Comparison of ENCODE assay signal across 18 cellular contexts in the genomic region with DNA sequence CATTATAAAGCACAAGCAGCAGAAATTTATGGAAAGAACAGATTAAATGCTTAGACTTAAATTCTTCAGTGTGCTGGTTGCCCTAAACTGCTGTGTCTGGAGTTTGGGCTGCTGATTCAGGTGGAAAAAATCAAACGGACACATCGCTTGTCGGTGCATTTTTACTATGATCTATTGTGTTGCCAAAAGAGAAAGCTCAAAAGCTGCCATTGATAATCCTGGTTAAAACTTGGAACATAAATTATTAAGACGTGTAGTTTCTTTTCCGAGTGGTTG.
DNase-seq lines count a peak whose midpoint lies in the region; ATAC-seq and TF ChIP-seq lines count a peak whose summit lies in the region.
"Had no signal": no experiment of that assay in that cellular context is flagged by ENCODE, and none has a peak within 500 bp of the region (broad histone marks: within the 10 kb centered on the region; RNA-seq: fewer than 3 reads in every experiment).

No MANE protein-coding gene starts in this region.

- H3K4me3 ChIP-seq in A673 (ENCODE audit: low read depth, low read length, poor library complexity, severe bottlenecking) (peak overlapping the region; percentile 36), SK-N-MC (peak overlapping the region; percentile 67), fibroblast of pulmonary artery (replicated peaks; ENCODE audit: low read depth, low read length) (peak overlapping the region; percentile 29), psoas muscle (peak overlapping the region; percentile 44), brain microvascular endothelial cell (ENCODE audit: low read depth, low read length) (no peak overlapping the region), Peyer's patch (peak overlapping the region in 1 of 4 donors; percentile 26)
- H3K4me3 ChIP-seq in CD4-positive, alpha-beta memory T cell (ENCODE audit: low read length in 2 of 2) = no peak overlapping the region

- intact Hi-C loops in A673 (cut with micrococcal nuclease; ENCODE audit: unreplicated experiment) (no loop called here), psoas muscle (cut with DNase I) (no loop called here)
- intact Hi-C loops in CD4-positive, alpha-beta memory T cell (cut with micrococcal nuclease) = no loop called here

- peaks cover 7 to 11% of the 10 kb centered on the region in 2 donors for H3K27me3 Mint-ChIP-seq in CD4-positive, alpha-beta memory T cell

- H3K36me3 ChIP-seq in A673 (ENCODE audit: insufficient read depth, low read length, poor library complexity, severe bottlenecking) = no peaks in the 10 kb centered on the region
- H3K36me3 ChIP-seq in SK-N-MC (ENCODE audit: insufficient read depth, low read length) = no peaks in the 10 kb centered on the region
- no peaks in the 10 kb centered on the region for H3K36me3 ChIP-seq in psoas muscle (ENCODE audit: insufficient read depth in 1 of 2, low read depth in 1 of 2)
- no peaks in the 10 kb centered on the region for H3K36me3 ChIP-seq in brain microvascular endothelial cell (replicated peaks)
- H3K36me3 ChIP-seq in CD4-positive, alpha-beta memory T cell (ENCODE audit: insufficient read depth, low read length) = no peaks in the 10 kb centered on the region
- H3K36me3 ChIP-seq in Peyer's patch = no peaks in the 10 kb centered on the region

- H3K4me1 Mint-ChIP-seq in CD4-positive, alpha-beta memory T cell = peaks cover 0 to 5% (median 0%) of the 10 kb centered on the region in 4 donors

- H3K27ac Mint-ChIP-seq in CD4-positive, alpha-beta memory T cell = no peak overlapping the region
- H3K27ac Mint-ChIP-seq: activated CD4-positive, alpha-beta memory T cell treated with anti-CD3 and anti-CD28 coated beads, Interleukin-2, amount 10 ng/mL, durations not matched to agents 7 days and 5 days; activated naive CD8-positive, alpha-beta T cell treated with anti-CD3 and anti-CD28 coated beads, Interleukin-2, amount 50 U/mL, for 24 hours; activated T-cell treated with anti-CD3 and anti-CD28 coated beads, Interleukin-2, amount 50 U/mL, for 72 hours; stimulated activated naive B cell treated with anti-CD40 and anti-IgM and Interleukin-4, amounts not matched to agents 10 μg/mL and 1 μg/mL and 100 μg/mL, for 72 hours had no signal

- no peaks in the 10 kb centered on the region for H3K36me3 Mint-ChIP-seq in CD4-positive, alpha-beta memory T cell
- H3K36me3 Mint-ChIP-seq: stimulated activated naive B cell treated with anti-CD40 and anti-IgM and Interleukin-4, amounts not matched to agents 10 μg/mL and 1 μg/mL and 100 μg/mL, for 72 hours had no signal

- H3K27ac ChIP-seq in A673 (ENCODE audit: low read depth, low read length, poor library complexity, severe bottlenecking) = no peak overlapping the region
- peak overlapping the region; percentile 55; the same call in 1 of the 2 replicates for H3K27ac ChIP-seq in SK-N-MC
- H3K27ac ChIP-seq in psoas muscle = no peak overlapping the region
- H3K27ac ChIP-seq in brain microvascular endothelial cell = no peak overlapping the region
- H3K27ac ChIP-seq in CD4-positive, alpha-beta memory T cell (ENCODE audit: low read depth, low read length) = no peak overlapping the region
- no peak overlapping the region for H3K27ac ChIP-seq in Peyer's patch

- BruUV-seq in A673 (replicated peaks; lab: Mats Ljungman, UMichigan) = no TSS peak

- no peak overlapping the region for H3K9ac ChIP-seq in SK-N-MC (ENCODE audit: insufficient read length)

- 23 to 42% (median 25%) methylated on average over 5 of the region's 5 CpGs for WGBS in psoas muscle, 3 donors

- TF ChIP-seq POLR2A in Peyer's patch (IDR thresholded peaks at IDR 0.05) = no peak

- no peak for TF ChIP-seq CTCF in A673 (conservative IDR thresholded peaks at IDR 0.05; ENCODE audit: low read depth, low read length)
- no peak for TF ChIP-seq CTCF in fibroblast of pulmonary artery (IDR thresholded peaks at IDR 0.05; ENCODE audit: low read length, missing control alignments)
- TF ChIP-seq CTCF in psoas muscle (IDR thresholded peaks at IDR 0.05) = no peak
- TF ChIP-seq CTCF in brain microvascular endothelial cell (IDR thresholded peaks at IDR 0.05; ENCODE audit: low read depth, low read length, missing control alignments) = no peak
- TF ChIP-seq CTCF in Peyer's patch (IDR thresholded peaks at IDR 0.05) = no peak

- in situ Hi-C loops in brain microvascular endothelial cell (cut with HindIII; ENCODE audit: low pct_ligation_motif_present, low sequenced_read_pairs) = no loop called here

- H3K27me3 ChIP-seq in A673 (replicated peaks; ENCODE audit: insufficient read depth, low read depth, low read length, poor library complexity) (no peaks in the 10 kb centered on the region), psoas muscle (ENCODE audit: insufficient read depth in 3 of 3, low read length in 2 of 3) (no peaks in the 10 kb centered on the region), brain microvascular endothelial cell (replicated peaks) (no peaks in the 10 kb centered on the region), Peyer's patch (no peaks in the 10 kb centered on the region)
- no peaks in the 10 kb centered on the region for H3K27me3 ChIP-seq in CD4-positive, alpha-beta memory T cell (ENCODE audit: insufficient read depth, low read length)

- H3K9me3 ChIP-seq in A673 (ENCODE audit: low read depth, low read length, poor library complexity, severe bottlenecking) (no peaks in the 10 kb centered on the region), SK-N-MC (ENCODE audit: low read depth, low read length) (no peaks in the 10 kb centered on the region), psoas muscle (no peaks in the 10 kb centered on the region), Peyer's patch (no peaks in the 10 kb centered on the region)
- no peaks in the 10 kb centered on the region for H3K9me3 ChIP-seq in CD4-positive, alpha-beta memory T cell (ENCODE audit: control insufficient read depth in 1 of 2, low read length in 2 of 2)

- no peaks in the 10 kb centered on the region for H3K9me3 Mint-ChIP-seq in CD4-positive, alpha-beta memory T cell
- H3K9me3 Mint-ChIP-seq: activated CD4-positive, alpha-beta memory T cell treated with anti-CD3 and anti-CD28 coated beads, Interleukin-2, amount 10 ng/mL, durations not matched to agents 7 days and 5 days; activated naive CD8-positive, alpha-beta T cell treated with anti-CD3 and anti-CD28 coated beads, Interleukin-2, amount 50 U/mL, for 24 hours; activated T-cell treated with anti-CD3 and anti-CD28 coated beads, Interleukin-2, amount 50 U/mL, for 72 hours; stimulated activated naive B cell treated with anti-CD40 and anti-IgM and Interleukin-4, amounts not matched to agents 10 μg/mL and 1 μg/mL and 100 μg/mL, for 72 hours had no signal

- CTCF ChIA-PET in A673 (lab: Charles Lee) = no interaction called here
- CTCF ChIA-PET in CD4-positive, alpha-beta memory T cell (lab: Charles Lee; ENCODE audit: partially characterized antibody) = no interaction called here

- no peak for ATAC-seq in psoas muscle
- ATAC-seq: activated naive CD8-positive, alpha-beta T cell treated with anti-CD3 and anti-CD28 coated beads, Interleukin-2, amount 50 U/mL, for 24 hours; activated T-cell treated with anti-CD3 and anti-CD28 coated beads, Interleukin-2, amount 50 U/mL, for 72 hours; Panc1; stimulated activated naive B cell treated with anti-CD40 and anti-IgM and Interleukin-4, amounts not matched to agents 10 μg/mL and 1 μg/mL and 100 μg/mL, for 72 hours had no signal

- POLR2A ChIA-PET in A673 (lab: Charles Lee; ENCODE audit: low non-redundant PET) = no interaction called here
- POLR2A ChIA-PET in CD4-positive, alpha-beta memory T cell (lab: Charles Lee; ENCODE audit: partially characterized antibody) = no interaction called here

- DNase-seq in A673 (ENCODE audit: low spot score) = no peak
- no peak for DNase-seq in SK-N-MC (ENCODE audit: low read depth, low spot score)
- DNase-seq in fibroblast of pulmonary artery (ENCODE audit: low read depth) = no peak
- no peak for DNase-seq in psoas muscle
- no peak for DNase-seq in brain microvascular endothelial cell
- no peak for DNase-seq in CD4-positive, alpha-beta memory T cell
- no peak for DNase-seq in DMS79 treated with DMSO at 0.1 percent for 48 hours (lab: John Stamatoyannopoulos, UW)
- no peak for DNase-seq in Peyer's patch
- DNase-seq: activated CD4-positive, alpha-beta memory T cell treated with anti-CD3 and anti-CD28 coated beads, Interleukin-2, amount 10 ng/mL, durations not matched to agents 7 days and 5 days; activated naive CD8-positive, alpha-beta T cell treated with anti-CD3 and anti-CD28 coated beads, Interleukin-2, amount 50 U/mL, for 24 hours; activated T-cell treated with anti-CD3 and anti-CD28 coated beads, Interleukin-2, amount 50 U/mL, for 72 hours; COR-L47; GF-D8; Karpas-422; NCI-H1105; NCI-H774; stimulated activated naive B cell treated with anti-CD40 and anti-IgM and Interleukin-4, amounts not matched to agents 10 μg/mL and 1 μg/mL and 100 μg/mL, for 72 hours had no signal

- no peak overlapping the region for H3K4me3 Mint-ChIP-seq in CD4-positive, alpha-beta memory T cell
- H3K4me3 Mint-ChIP-seq: activated CD4-positive, alpha-beta memory T cell treated with anti-CD3 and anti-CD28 coated beads, Interleukin-2, amount 10 ng/mL, durations not matched to agents 7 days and 5 days; activated naive CD8-positive, alpha-beta T cell treated with anti-CD3 and anti-CD28 coated beads, Interleukin-2, amount 50 U/mL, for 24 hours; activated T-cell treated with anti-CD3 and anti-CD28 coated beads, Interleukin-2, amount 50 U/mL, for 72 hours; stimulated activated naive B cell treated with anti-CD40 and anti-IgM and Interleukin-4, amounts not matched to agents 10 μg/mL and 1 μg/mL and 100 μg/mL, for 72 hours had no signal

- H3K4me1 ChIP-seq in A673 (ENCODE audit: insufficient read depth, low read length, poor library complexity, severe bottlenecking) = peaks cover 25% of the 10 kb centered on the region
- no peaks in the 10 kb centered on the region for H3K4me1 ChIP-seq in psoas muscle
- H3K4me1 ChIP-seq in CD4-positive, alpha-beta memory T cell (ENCODE audit: insufficient read depth, low read length) = no peaks in the 10 kb centered on the region
- no peaks in the 10 kb centered on the region for H3K4me1 ChIP-seq in Peyer's patch

Comparison
In these comparisons a context has a peak if more than half of its experiments do, and no peak if none do; other contexts are left out.
1. H3K4me3 ChIP-seq: peak in A673 (single experiment), SK-N-MC (single experiment), fibroblast of pulmonary artery (single experiment) and psoas muscle (single experiment); none in brain microvascular endothelial cell (single experiment) and CD4-positive, alpha-beta memory T cell (0 of 2).